In the genomic region with DNA sequence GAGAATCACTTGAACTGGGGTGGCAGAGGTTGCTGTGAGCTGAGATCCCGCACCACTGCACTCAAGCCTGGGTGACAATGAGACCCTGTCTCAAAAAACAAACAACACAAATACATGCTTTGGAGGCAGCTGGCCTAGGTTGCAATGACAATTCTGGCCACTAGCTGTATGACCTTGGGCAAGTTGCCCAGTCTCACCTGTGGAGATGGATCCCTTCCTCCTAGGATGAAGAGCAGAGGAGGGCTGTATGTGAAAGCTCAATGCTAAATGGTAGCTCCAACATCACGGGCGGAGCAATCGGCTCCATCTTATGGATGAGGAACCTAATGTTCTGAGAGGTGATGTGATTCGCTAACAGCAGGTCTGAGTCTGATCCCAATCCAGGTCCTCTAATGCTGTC, we compare ENCODE assay signal across 1 cellular context.
TF ChIP-seq lines count a peak whose summit lies in the region.

No MANE protein-coding gene starts in this region.

TF ChIP-seq in GM23338, 12 proteins besides CTCF, POLR2A, EP300 and RAD21:
- TF ChIP-seq, protein P1, sequence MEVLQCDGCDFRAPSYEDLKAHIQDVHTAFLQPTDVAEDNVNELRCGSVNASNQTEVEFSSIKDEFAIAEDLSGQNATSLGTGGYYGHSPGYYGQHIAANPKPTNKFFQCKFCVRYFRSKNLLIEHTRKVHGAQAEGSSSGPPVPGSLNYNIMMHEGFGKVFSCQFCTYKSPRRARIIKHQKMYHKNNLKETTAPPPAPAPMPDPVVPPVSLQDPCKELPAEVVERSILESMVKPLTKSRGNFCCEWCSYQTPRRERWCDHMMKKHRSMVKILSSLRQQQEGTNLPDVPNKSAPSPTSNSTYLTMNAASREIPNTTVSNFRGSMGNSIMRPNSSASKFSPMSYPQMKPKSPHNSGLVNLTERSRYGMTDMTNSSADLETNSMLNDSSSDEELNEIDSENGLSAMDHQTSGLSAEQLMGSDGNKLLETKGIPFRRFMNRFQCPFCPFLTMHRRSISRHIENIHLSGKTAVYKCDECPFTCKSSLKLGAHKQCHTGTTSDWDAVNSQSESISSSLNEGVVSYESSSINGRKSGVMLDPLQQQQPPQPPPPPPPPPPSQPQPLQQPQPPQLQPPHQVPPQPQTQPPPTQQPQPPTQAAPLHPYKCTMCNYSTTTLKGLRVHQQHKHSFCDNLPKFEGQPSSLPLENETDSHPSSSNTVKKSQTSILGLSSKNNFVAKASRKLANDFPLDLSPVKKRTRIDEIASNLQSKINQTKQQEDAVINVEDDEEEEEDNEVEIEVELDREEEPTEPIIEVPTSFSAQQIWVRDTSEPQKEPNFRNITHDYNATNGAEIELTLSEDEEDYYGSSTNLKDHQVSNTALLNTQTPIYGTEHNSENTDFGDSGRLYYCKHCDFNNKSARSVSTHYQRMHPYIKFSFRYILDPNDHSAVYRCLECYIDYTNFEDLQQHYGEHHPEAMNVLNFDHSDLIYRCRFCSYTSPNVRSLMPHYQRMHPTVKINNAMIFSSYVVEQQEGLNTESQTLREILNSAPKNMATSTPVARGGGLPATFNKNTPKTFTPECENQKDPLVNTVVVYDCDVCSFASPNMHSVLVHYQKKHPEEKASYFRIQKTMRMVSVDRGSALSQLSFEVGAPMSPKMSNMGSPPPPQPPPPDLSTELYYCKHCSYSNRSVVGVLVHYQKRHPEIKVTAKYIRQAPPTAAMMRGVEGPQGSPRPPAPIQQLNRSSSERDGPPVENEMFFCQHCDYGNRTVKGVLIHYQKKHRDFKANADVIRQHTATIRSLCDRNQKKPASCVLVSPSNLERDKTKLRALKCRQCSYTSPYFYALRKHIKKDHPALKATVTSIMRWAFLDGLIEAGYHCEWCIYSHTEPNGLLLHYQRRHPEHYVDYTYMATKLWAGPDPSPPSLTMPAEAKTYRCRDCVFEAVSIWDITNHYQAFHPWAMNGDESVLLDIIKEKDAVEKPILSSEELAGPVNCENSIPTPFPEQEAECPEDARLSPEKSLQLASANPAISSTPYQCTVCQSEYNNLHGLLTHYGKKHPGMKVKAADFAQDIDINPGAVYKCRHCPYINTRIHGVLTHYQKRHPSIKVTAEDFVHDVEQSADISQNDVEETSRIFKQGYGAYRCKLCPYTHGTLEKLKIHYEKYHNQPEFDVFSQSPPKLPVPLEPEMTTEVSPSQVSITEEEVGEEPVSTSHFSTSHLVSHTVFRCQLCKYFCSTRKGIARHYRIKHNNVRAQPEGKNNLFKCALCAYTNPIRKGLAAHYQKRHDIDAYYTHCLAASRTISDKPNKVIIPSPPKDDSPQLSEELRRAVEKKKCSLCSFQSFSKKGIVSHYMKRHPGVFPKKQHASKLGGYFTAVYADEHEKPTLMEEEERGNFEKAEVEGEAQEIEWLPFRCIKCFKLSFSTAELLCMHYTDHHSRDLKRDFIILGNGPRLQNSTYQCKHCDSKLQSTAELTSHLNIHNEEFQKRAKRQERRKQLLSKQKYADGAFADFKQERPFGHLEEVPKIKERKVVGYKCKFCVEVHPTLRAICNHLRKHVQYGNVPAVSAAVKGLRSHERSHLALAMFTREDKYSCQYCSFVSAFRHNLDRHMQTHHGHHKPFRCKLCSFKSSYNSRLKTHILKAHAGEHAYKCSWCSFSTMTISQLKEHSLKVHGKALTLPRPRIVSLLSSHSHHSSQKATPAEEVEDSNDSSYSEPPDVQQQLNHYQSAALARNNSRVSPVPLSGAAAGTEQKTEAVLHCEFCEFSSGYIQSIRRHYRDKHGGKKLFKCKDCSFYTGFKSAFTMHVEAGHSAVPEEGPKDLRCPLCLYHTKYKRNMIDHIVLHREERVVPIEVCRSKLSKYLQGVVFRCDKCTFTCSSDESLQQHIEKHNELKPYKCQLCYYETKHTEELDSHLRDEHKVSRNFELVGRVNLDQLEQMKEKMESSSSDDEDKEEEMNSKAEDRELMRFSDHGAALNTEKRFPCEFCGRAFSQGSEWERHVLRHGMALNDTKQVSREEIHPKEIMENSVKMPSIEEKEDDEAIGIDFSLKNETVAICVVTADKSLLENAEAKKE (CRISPR knock-in tag; IDR thresholded peaks at IDR 0.05) = 0 out of 2 replicates have a peak, but pooled peaks have one; percentile 8
- no peak for TF ChIP-seq EZH2 (IDR thresholded peaks at IDR 0.05; ENCODE audit: low read depth, unreplicated experiment)
